15 cellular contexts compared by ENCODE assay signal in the genomic region with DNA sequence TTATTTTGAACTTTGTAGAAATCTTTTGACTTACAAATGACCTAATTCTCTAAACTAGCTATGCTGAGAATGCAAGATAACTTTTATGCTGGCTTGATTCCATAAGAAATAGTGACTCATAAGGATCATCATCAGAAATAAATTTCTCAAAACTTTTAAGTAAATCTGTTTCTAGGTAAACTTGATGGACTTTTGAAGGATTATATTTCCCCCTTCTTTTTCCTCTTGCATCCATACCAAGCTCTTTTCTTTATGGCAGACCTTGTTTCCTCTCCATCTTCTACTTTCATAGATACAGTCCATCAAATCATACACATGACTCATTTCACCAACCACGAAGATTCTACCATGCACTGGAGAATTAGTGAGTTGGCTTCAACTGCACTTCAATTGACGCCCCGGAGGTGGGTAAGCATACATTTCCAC.
DNase-seq lines count a peak whose midpoint lies in the region; ATAC-seq and TF ChIP-seq lines count a peak whose summit lies in the region.
"Had no signal": no experiment of that assay in that cellular context is flagged by ENCODE, and none has a peak within 500 bp of the region (broad histone marks: within the 10 kb centered on the region; RNA-seq: fewer than 3 reads in every experiment).

No MANE protein-coding gene starts in this region.

- TF ChIP-seq CTCF in BJ (IDR thresholded peaks at IDR 0.05; ENCODE audit: insufficient read depth, low read depth, low read length) (no peak), choroid plexus epithelial cell (conservative IDR thresholded peaks at IDR 0.05; ENCODE audit: low read depth, low read length) (no peak), omental fat pad (IDR thresholded peaks at IDR 0.05) (no peak)

- DNase-seq in BJ (ENCODE audit: low read depth) (peak; percentile 44), NCI-H226 (peak; percentile 71), choroid plexus epithelial cell (ENCODE audit: low read depth) (peak; percentile 71), omental fat pad (ENCODE audit: low spot score) (no peak), NCI-H1092 (lab: John Stamatoyannopoulos, UW) (no peak), occipital lobe (lab: John Stamatoyannopoulos, UW) (no peak)
- no peak for DNase-seq in activated T-cell treated with anti-CD3 and anti-CD28 coated beads, Interleukin-2, amount 50 U/mL, for 24 hours
- DNase-seq: activated gamma-delta T cell; body of pancreas; DND-41; effector CD8-positive, alpha-beta T cell; NCI-H510A; right lobe of liver had no signal

- no peak overlapping the region for H3K27ac Mint-ChIP-seq in activated T-cell treated with anti-CD3 and anti-CD28 coated beads, Interleukin-2, amount 50 U/mL, for 24 hours
- H3K27ac Mint-ChIP-seq: neural progenitor cell had no signal

- CTCF ChIA-PET in BJ (lab: Yijun Ruan, JAX), result interaction anchor here (0.9 kb wide), 1 partner anchor 127 kb away, joined by 4 read pairs; no protein-coding TSS in a partner anchor

- H3K4me3 ChIP-seq in BJ (ENCODE audit: low read depth, low read length) (no peak overlapping the region), choroid plexus epithelial cell (ENCODE audit: low read depth, low read length) (no peak overlapping the region)
- H3K4me3 ChIP-seq: body of pancreas, neural progenitor cell, right lobe of liver had no signal

- POLR2A ChIA-PET in BJ (lab: Charles Lee), result interaction anchor here (0.5 kb wide), 1 partner anchor 230 kb away, joined by 7 read pairs; no protein-coding TSS in a partner anchor

- H3K36me3 ChIP-seq in BJ (ENCODE audit: control insufficient read depth, insufficient read depth, low read length), result no peaks in the 10 kb centered on the region
- H3K36me3 ChIP-seq: neural progenitor cell, right lobe of liver had no signal

- no peak overlapping the region for H3K4me3 Mint-ChIP-seq in activated T-cell treated with anti-CD3 and anti-CD28 coated beads, Interleukin-2, amount 50 U/mL, for 24 hours
- H3K4me3 Mint-ChIP-seq: neural progenitor cell had no signal

- H3K36me3 Mint-ChIP-seq in activated T-cell treated with anti-CD3 and anti-CD28 coated beads, Interleukin-2, amount 50 U/mL, for 24 hours (ENCODE audit: low read depth), result no peaks in the 10 kb centered on the region
- H3K36me3 Mint-ChIP-seq: neural progenitor cell had no signal

- H3K4me1 Mint-ChIP-seq in activated T-cell treated with anti-CD3 and anti-CD28 coated beads, Interleukin-2, amount 50 U/mL, for 24 hours (ENCODE audit: low read depth), result no peaks in the 10 kb centered on the region

- H3K9me3 Mint-ChIP-seq in activated T-cell treated with anti-CD3 and anti-CD28 coated beads, Interleukin-2, amount 50 U/mL, for 24 hours, result peaks cover 3% of the 10 kb centered on the region
- H3K9me3 Mint-ChIP-seq: neural progenitor cell had no signal

- ATAC-seq in omental fat pad (ENCODE audit: low FRiP score), result peak; percentile 28
- no peak for ATAC-seq in activated CD4-positive, CD25-positive, alpha-beta regulatory T cell treated with anti-CD3 and anti-CD28 coated beads, Interleukin-2, amount 50 U/mL, for 24 hours
- ATAC-seq: body of pancreas, right lobe of liver had no signal

- peaks cover 17% of the 10 kb centered on the region for H3K27me3 Mint-ChIP-seq in activated T-cell treated with anti-CD3 and anti-CD28 coated beads, Interleukin-2, amount 50 U/mL, for 24 hours

- no peaks in the 10 kb centered on the region for H3K27me3 ChIP-seq in BJ (ENCODE audit: control insufficient read depth, insufficient read depth, low read length)
- H3K27me3 ChIP-seq: body of pancreas, neural progenitor cell, right lobe of liver had no signal

Comparison
In these comparisons a context has a peak if more than half of its experiments do, and no peak if none do; other contexts are left out.
1. DNase-seq: peak in BJ (single experiment), NCI-H226 (single experiment) and choroid plexus epithelial cell (single experiment); none in omental fat pad (single experiment), NCI-H1092 (single experiment), activated T-cell treated with anti-CD3 and anti-CD28 coated beads, Interleukin-2, amount 50 U/mL, for 24 hours (single experiment) and occipital lobe (single experiment).